In the genomic region with DNA sequence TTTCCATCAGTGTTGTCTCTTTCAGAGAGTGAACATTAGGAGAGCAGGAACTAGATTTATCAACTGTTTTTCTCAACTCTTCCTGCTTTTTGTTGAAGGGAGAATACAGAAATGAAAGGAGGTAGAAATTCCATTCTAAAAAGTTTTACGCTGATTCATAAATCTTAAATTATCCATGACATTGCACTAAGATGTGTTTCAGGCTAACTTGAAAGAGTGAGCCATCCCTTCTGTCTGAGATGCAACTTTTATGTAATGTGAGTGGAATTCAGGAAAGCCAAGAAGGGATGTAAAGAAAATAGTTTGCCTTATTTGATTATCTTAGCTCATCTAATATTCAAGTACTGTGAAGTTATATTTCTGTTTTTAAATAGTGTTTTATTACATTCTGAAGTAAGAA, we compare ENCODE assay signal across 17 cellular contexts.
DNase-seq lines count a peak whose midpoint lies in the region; ATAC-seq, FAIRE-seq and TF ChIP-seq lines count a peak whose summit lies in the region.
"Had no signal": no experiment of that assay in that cellular context is flagged by ENCODE, and none has a peak within 500 bp of the region (broad histone marks: within the 10 kb centered on the region; RNA-seq: fewer than 3 reads in every experiment).

No MANE protein-coding gene starts in this region.

- DNase-seq in ELR (ENCODE audit: low read depth): peak; percentile 79
- DNase-seq in SK-N-MC (ENCODE audit: low read depth, low spot score): no peak
- peak; percentile 25 for DNase-seq in fibroblast of gingiva (ENCODE audit: low read depth)
- no peak for DNase-seq in omental fat pad (ENCODE audit: low spot score)
- DNase-seq in head of caudate nucleus: no peak
- DNase-seq in GM12892 (ENCODE audit: insufficient read length): no peak
- no peak for DNase-seq in effector CD8-positive, alpha-beta T cell (lab: John Stamatoyannopoulos, UW)
- DNase-seq: activated CD4-positive, alpha-beta memory T cell treated with anti-CD3 and anti-CD28 coated beads for 36 hours; activated T-cell treated with anti-CD3 and anti-CD28 coated beads, Interleukin-2, amount 50 U/mL, for 72 hours; NCI-H2171; NK-92 treated with Interleukin-12 subunit alpha and Interleukin-12 subunit beta, amount 100 ng/mL, for 24 hours; psoas muscle; SHP77; T1000; testis had no signal

- H3K4me3 ChIP-seq in SK-N-MC: no peak overlapping the region
- H3K4me3 ChIP-seq: psoas muscle, testis had no signal

- no peak for TF ChIP-seq CTCF in omental fat pad (IDR thresholded peaks at IDR 0.05)

- no peak for FAIRE-seq in GM12892 (lab: Jason Lieb, UNC)
- FAIRE-seq: frontal cortex had no signal

- H3K36me3 ChIP-seq in SK-N-MC (ENCODE audit: insufficient read depth, low read length): peaks cover 11% of the 10 kb centered on the region; the same call in 1 of the 2 replicates

- peak; percentile 54 for ATAC-seq in omental fat pad (ENCODE audit: low FRiP score)
- ATAC-seq in GM21447 (IDR thresholded peaks at IDR 0.05; ENCODE audit: unreplicated experiment): no peak
- ATAC-seq: activated T-cell treated with anti-CD3 and anti-CD28 coated beads, Interleukin-2, amount 50 U/mL, for 72 hours; psoas muscle had no signal

- no peaks in the 10 kb centered on the region for H3K9me3 ChIP-seq in SK-N-MC (ENCODE audit: low read depth, low read length)
- H3K9me3 ChIP-seq: psoas muscle, testis had no signal

- peak overlapping the region; percentile 13 for H3K9ac ChIP-seq in SK-N-MC (ENCODE audit: insufficient read length)

- peak overlapping the region; percentile 51; the same call in 1 of the 2 replicates for H3K27ac ChIP-seq in SK-N-MC
- H3K27ac ChIP-seq: psoas muscle had no signal

- intact Hi-C loops in head of caudate nucleus (cut with DNase I): no loop called here

- TF ChIP-seq POLR2A in GM12892 (IDR thresholded peaks at IDR 0.05; ENCODE audit: low read depth, low read length): no peak

Comparison
In these comparisons a context has a peak if more than half of its experiments do, and no peak if none do; other contexts are left out.
1. DNase-seq: peak in ELR (single experiment) and fibroblast of gingiva (single experiment); none in SK-N-MC (single experiment), omental fat pad (single experiment), head of caudate nucleus (0 of 42), GM12892 (single experiment) and effector CD8-positive, alpha-beta T cell (single experiment).